Comparison of ENCODE assay signal across 11 cellular contexts in the genomic region with DNA sequence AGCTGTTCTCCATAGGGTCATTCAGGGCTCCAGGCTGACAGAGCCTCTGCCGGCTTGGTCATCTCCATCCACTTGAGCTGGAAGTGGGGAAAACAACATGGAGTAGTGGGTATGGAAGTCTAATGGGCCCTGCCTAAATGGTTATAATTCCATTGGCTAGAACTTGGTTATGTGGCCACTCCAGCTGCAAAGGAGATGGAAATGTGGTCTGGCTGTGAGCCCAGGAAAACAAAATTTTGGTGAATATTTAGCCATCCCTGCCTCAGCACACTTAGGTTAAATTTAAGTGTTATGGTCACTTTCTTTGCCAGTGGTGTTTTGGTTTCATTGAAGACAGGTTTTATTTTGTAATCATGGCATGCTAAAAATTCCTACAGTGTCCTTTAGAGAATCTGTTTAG.
DNase-seq lines count a peak whose midpoint lies in the region; TF ChIP-seq lines count a peak whose summit lies in the region.
"Had no signal": no experiment of that assay in that cellular context is flagged by ENCODE, and none has a peak within 500 bp of the region (broad histone marks: within the 10 kb centered on the region; RNA-seq: fewer than 3 reads in every experiment).

No MANE protein-coding gene starts in this region.

- no peak overlapping the region for H3K4me3 Mint-ChIP-seq in neural progenitor cell
- H3K4me3 Mint-ChIP-seq: H9 had no signal

- H4K20me1 ChIP-seq in neural progenitor cell (ENCODE audit: low read depth) = no peaks in the 10 kb centered on the region

- no peaks in the 10 kb centered on the region for H3K36me3 Mint-ChIP-seq in neural progenitor cell

- H3K4me1 ChIP-seq in SJCRH30 = no peaks in the 10 kb centered on the region; the same call in 1 of the 2 replicates
- H3K4me1 ChIP-seq in skeletal muscle tissue (ENCODE audit: control insufficient read depth in 3 of 3, insufficient read depth in 3 of 3, low read length in 3 of 3) = peaks cover 35 to 46% (median 37%) of the 10 kb centered on the region in 3 donors
- peaks cover 5% of the 10 kb centered on the region for H3K4me1 ChIP-seq in neural progenitor cell

- no peaks in the 10 kb centered on the region for H3K27me3 ChIP-seq in SJCRH30
- no peaks in the 10 kb centered on the region for H3K27me3 ChIP-seq in skeletal muscle tissue (ENCODE audit: control insufficient read depth in 3 of 3, insufficient read depth in 3 of 3, low read length in 3 of 3)
- no peaks in the 10 kb centered on the region for H3K27me3 ChIP-seq in neural progenitor cell

- H3K9me3 ChIP-seq in SJCRH30 (replicated peaks) = no peaks in the 10 kb centered on the region
- H3K9me3 ChIP-seq in skeletal muscle tissue (ENCODE audit: control insufficient read depth in 3 of 3, low read length in 3 of 3) = no peaks in the 10 kb centered on the region
- no peaks in the 10 kb centered on the region for H3K9me3 ChIP-seq in neural progenitor cell (ENCODE audit: low read depth)

- H3K27me3 Mint-ChIP-seq in neural progenitor cell (ENCODE audit: insufficient read depth, low read depth) = no peaks in the 10 kb centered on the region

- H3K27ac ChIP-seq in SJCRH30 = no peak overlapping the region
- peak overlapping the region; percentile 3 for H3K27ac ChIP-seq in skeletal muscle tissue (ENCODE audit: low read depth, low read length)
- no peak overlapping the region for H3K27ac ChIP-seq in neural progenitor cell

- no peak overlapping the region for H3K9ac ChIP-seq in skeletal muscle tissue (ENCODE audit: low read depth in 1 of 3, low read length in 3 of 3)
- H3K9ac ChIP-seq in neural progenitor cell = no peak overlapping the region

- H3K36me3 ChIP-seq in SJCRH30 (peaks cover 11% of the 10 kb centered on the region), skeletal muscle tissue (ENCODE audit: control insufficient read depth in 3 of 3, insufficient read depth in 3 of 3, low read length in 3 of 3) (peaks cover 13 to 22% (median 19%) of the 10 kb centered on the region in 3 donors), neural progenitor cell (no peaks in the 10 kb centered on the region)

- H3K4me3 ChIP-seq in SJCRH30 = no peak overlapping the region
- H3K4me3 ChIP-seq in skeletal muscle tissue (ENCODE audit: low read length in 3 of 3) = no peak overlapping the region
- no peak overlapping the region for H3K4me3 ChIP-seq in neural progenitor cell

- H3F3A ChIP-seq in neural progenitor cell (ENCODE audit: low read depth) = no peaks in the 10 kb centered on the region

- DNase-seq in EH (ENCODE audit: low read depth) (peak; percentile 85), SJCRH30 (peak; percentile 7 to 15), fibroblast of peridontal ligament (ENCODE audit: extremely low read depth) (peak; percentile 94), SK-N-DZ (ENCODE audit: low spot score) (no peak), NCI-H2081 (lab: John Stamatoyannopoulos, UW) (no peak), cerebellar nuclear complex (lab: John Stamatoyannopoulos, UW) (no peak), neural progenitor cell (ENCODE audit: low spot score) (no peak)
- DNase-seq: H9; NCI-H748 treated with DMSO at 0.1 percent for 48 hours; stimulated activated naive CD4-positive, alpha-beta T cell had no signal

- H3K27ac Mint-ChIP-seq in neural progenitor cell = no peak overlapping the region
- H3K27ac Mint-ChIP-seq: H9 had no signal

- H3K4me2 ChIP-seq in neural progenitor cell = no peak overlapping the region

- no peaks in the 10 kb centered on the region for H3K9me3 Mint-ChIP-seq in neural progenitor cell
- H3K9me3 Mint-ChIP-seq: H9 had no signal

- H3K79me2 ChIP-seq in neural progenitor cell (ENCODE audit: low read depth) = no peaks in the 10 kb centered on the region

- peaks cover 4% of the 10 kb centered on the region for H3K4me1 Mint-ChIP-seq in neural progenitor cell
- H3K4me1 Mint-ChIP-seq: H9 had no signal

- no peak for TF ChIP-seq CTCF in neural progenitor cell (IDR thresholded peaks at IDR 0.05)

- no peak overlapping the region for H2AFZ ChIP-seq in neural progenitor cell (replicated peaks)

Comparison
In these comparisons a context has a peak if more than half of its experiments do, and no peak if none do; other contexts are left out.
1. DNase-seq: peak in EH (single experiment), SJCRH30 (2 of 2) and fibroblast of peridontal ligament (single experiment); none in SK-N-DZ (single experiment), NCI-H2081 (0 of 2), cerebellar nuclear complex (0 of 2) and neural progenitor cell (single experiment).